21 cellular contexts compared by ENCODE assay signal in the genomic region with DNA sequence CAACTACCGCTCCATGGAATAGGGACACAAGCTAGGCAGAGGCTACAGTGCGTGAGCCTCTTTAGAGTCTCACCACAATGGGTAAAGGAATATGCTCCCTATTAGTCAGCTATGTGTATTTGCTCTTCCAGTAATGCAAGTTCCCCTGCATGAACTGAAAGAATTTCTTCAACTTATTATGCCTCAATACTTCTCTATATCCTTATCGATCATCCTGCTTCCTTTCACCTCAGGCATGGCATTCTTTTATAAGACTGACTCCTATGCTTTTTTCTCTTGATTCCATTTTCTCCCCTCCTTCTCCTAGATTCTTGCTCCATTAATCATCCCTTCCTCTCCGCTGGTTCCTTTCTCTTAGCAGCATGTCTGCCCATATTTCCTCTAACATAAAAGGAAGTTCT.
A peak's percentile ranks its signal among the peaks of the same experiment; 100 is the strongest.
DNase-seq lines count a peak whose midpoint lies in the region; ATAC-seq, FAIRE-seq and TF ChIP-seq lines count a peak whose summit lies in the region.
"Had no signal": no experiment of that assay in that cellular context is flagged by ENCODE, and none has a peak within 500 bp of the region (broad histone marks: within the 10 kb centered on the region; RNA-seq: fewer than 3 reads in every experiment).

No MANE protein-coding gene starts in this region.

- H3K9me3 Mint-ChIP-seq in MCF 10A (ENCODE audit: unreplicated experiment) (no peaks in the 10 kb centered on the region), astrocyte (ENCODE audit: unreplicated experiment) (peaks cover 4% of the 10 kb centered on the region)

- DNase-seq in MCF 10A (ENCODE audit: unreplicated experiment) (no peak), breast epithelium (ENCODE audit: low spot score in 2 of 2) (no peak), astrocyte (ENCODE audit: low read depth) (peak; percentile 54), fibroblast of peridontal ligament (ENCODE audit: extremely low read depth) (peak; percentile 30), Right ventricle myocardium superior (no peak), ascending aorta (ENCODE audit: low spot score in 2 of 2) (no peak), tibial nerve (ENCODE audit: low spot score in 2 of 2) (no peak), NCI-H146 treated with DMSO at 0.1 percent for 48 hours (lab: John Stamatoyannopoulos, UW; ENCODE audit: unreplicated experiment) (no peak)
- DNase-seq: 8988T; activated CD4-positive, alpha-beta T cell treated with anti-CD3 and anti-CD28 coated beads for 36 hours; activated CD8-positive, alpha-beta memory T cell treated with anti-CD3 and anti-CD28 coated beads, Interleukin-2, amount 50 U/mL, for 48 hours; activated gamma-delta T cell; anterior cingulate cortex; DMS53; hippocampal formation; NCI-H2081; NCI-H526; stimulated activated naive CD4-positive, alpha-beta T cell had no signal

- H3K4me3 ChIP-seq in breast epithelium = no peak overlapping the region
- no peak overlapping the region for H3K4me3 ChIP-seq in astrocyte (ENCODE audit: insufficient read depth, low read depth, low read length)
- no peak overlapping the region for H3K4me3 ChIP-seq in ascending aorta
- H3K4me3 ChIP-seq in tibial nerve = no peak overlapping the region
- H3K4me3 ChIP-seq: esophagus muscularis mucosa had no signal

- H3K27me3 ChIP-seq in breast epithelium (no peaks in the 10 kb centered on the region), astrocyte (ENCODE audit: insufficient read depth, low read length) (no peaks in the 10 kb centered on the region), ascending aorta (no peaks in the 10 kb centered on the region), tibial nerve (no peaks in the 10 kb centered on the region)
- H3K27me3 ChIP-seq: esophagus muscularis mucosa, neutrophil had no signal

- H3K4me1 ChIP-seq in breast epithelium (no peaks in the 10 kb centered on the region), astrocyte (ENCODE audit: insufficient read depth, low read length) (peaks cover 31% of the 10 kb centered on the region), ascending aorta (no peaks in the 10 kb centered on the region), tibial nerve (no peaks in the 10 kb centered on the region)
- H3K4me1 ChIP-seq: esophagus muscularis mucosa had no signal

- ATAC-seq in Right ventricle myocardium superior (ENCODE audit: poor library complexity) = no peak
- ATAC-seq: activated CD4-positive, alpha-beta T cell treated with anti-CD3 and anti-CD28 coated beads for 36 hours had no signal

- H3K4me3 Mint-ChIP-seq in MCF 10A (ENCODE audit: unreplicated experiment) = no peak overlapping the region
- peak overlapping the region; percentile 3 for H3K4me3 Mint-ChIP-seq in astrocyte (ENCODE audit: unreplicated experiment)
- H3K4me3 Mint-ChIP-seq: activated CD4-positive, alpha-beta T cell treated with anti-CD3 and anti-CD28 coated beads for 36 hours had no signal

- H3K4me1 Mint-ChIP-seq in MCF 10A (ENCODE audit: insufficient read depth, unreplicated experiment) (peaks cover 36% of the 10 kb centered on the region), astrocyte (ENCODE audit: low read depth, unreplicated experiment) (peaks cover 32% of the 10 kb centered on the region)
- H3K4me1 Mint-ChIP-seq: activated CD4-positive, alpha-beta T cell treated with anti-CD3 and anti-CD28 coated beads for 36 hours had no signal

- H3K27ac ChIP-seq in breast epithelium (no peak overlapping the region), astrocyte (ENCODE audit: low read depth, low read length) (peak overlapping the region; percentile 25), ascending aorta (no peak overlapping the region), tibial nerve (no peak overlapping the region)
- H3K27ac ChIP-seq: C4-2B, esophagus muscularis mucosa, neutrophil had no signal

- intact Hi-C loops in MCF 10A (cut with micrococcal nuclease) = no loop called here
- intact Hi-C loops in breast epithelium (cut with DNase I; ENCODE audit: low total_unique reads) = no loop called here
- intact Hi-C loops in Right ventricle myocardium superior (cut with DNase I) = no loop called here
- intact Hi-C loops in ascending aorta (cut with DNase I) = no loop called here

- H3K9ac ChIP-seq in astrocyte (ENCODE audit: low read length) = no peak overlapping the region

- CTCF ChIA-PET in MCF 10A (lab: Yijun Ruan, JAX) = interaction anchor here (0.6 kb wide), 2 partner anchors 60 to 147 kb away, joined by 3 to 4 read pairs; no protein-coding TSS in a partner anchor

- H3K4me2 ChIP-seq in astrocyte (ENCODE audit: low read length) = peak overlapping the region; percentile 61

- H3K36me3 Mint-ChIP-seq in MCF 10A (ENCODE audit: insufficient read depth, unreplicated experiment) (peaks cover 6% of the 10 kb centered on the region), astrocyte (ENCODE audit: low read depth, unreplicated experiment) (peaks cover 1% of the 10 kb centered on the region)

- FAIRE-seq in astrocyte (lab: Jason Lieb, UNC) = peak; percentile 5

- POLR2A ChIA-PET in MCF 10A (lab: Yijun Ruan, JAX) = interaction anchor here (0.6 to 0.7 kb wide), 4 partner anchors 18 to 104 kb away, joined by 3 to 5 read pairs (median 3); no protein-coding TSS in a partner anchor

- peak overlapping the region; percentile 4 for H3K27ac Mint-ChIP-seq in MCF 10A (ENCODE audit: low read depth, unreplicated experiment)
- peak overlapping the region; percentile 81 for H3K27ac Mint-ChIP-seq in astrocyte (ENCODE audit: unreplicated experiment)
- H3K27ac Mint-ChIP-seq: activated CD4-positive, alpha-beta T cell treated with anti-CD3 and anti-CD28 coated beads for 36 hours had no signal

- no TSS peak for BruUV-seq in MCF 10A (replicated peaks; lab: Mats Ljungman, UMichigan)

- no peak for TF ChIP-seq POLR2A in breast epithelium (IDR thresholded peaks at IDR 0.05)
- no peak for TF ChIP-seq POLR2A in tibial nerve (IDR thresholded peaks at IDR 0.05)

- H3K36me3 ChIP-seq in breast epithelium (no peaks in the 10 kb centered on the region), astrocyte (ENCODE audit: insufficient read depth, low read length) (no peaks in the 10 kb centered on the region), ascending aorta (no peaks in the 10 kb centered on the region), tibial nerve (no peaks in the 10 kb centered on the region)
- H3K36me3 ChIP-seq: esophagus muscularis mucosa, neutrophil had no signal

- no peaks in the 10 kb centered on the region for H4K20me1 ChIP-seq in astrocyte (ENCODE audit: insufficient read depth, low read length)

- 81 to 90% methylated on average over 4 of the region's 4 CpGs for WGBS in tibial nerve, 2 donors

- no peak for TF ChIP-seq CTCF in MCF 10A (IDR thresholded peaks at IDR 0.05; ENCODE audit: unreplicated experiment)
- no peak for TF ChIP-seq CTCF in breast epithelium (IDR thresholded peaks at IDR 0.05)
- no peak for TF ChIP-seq CTCF in astrocyte (IDR thresholded peaks at IDR 0.05; ENCODE audit: insufficient read depth, low read depth, low read length)
- TF ChIP-seq CTCF in ascending aorta (IDR thresholded peaks at IDR 0.05) = no peak
- TF ChIP-seq CTCF in tibial nerve (IDR thresholded peaks at IDR 0.05) = no peak

- H3K79me2 ChIP-seq in astrocyte (ENCODE audit: insufficient read depth, low read length) = no peaks in the 10 kb centered on the region

- TF ChIP-seq EP300 in tibial nerve (IDR thresholded peaks at IDR 0.05) = no peak

- H3K27me3 Mint-ChIP-seq in MCF 10A (ENCODE audit: insufficient read depth, unreplicated experiment) (no peaks in the 10 kb centered on the region), astrocyte (ENCODE audit: low read depth, unreplicated experiment) (no peaks in the 10 kb centered on the region)

- peak overlapping the region; percentile 48 for H2AFZ ChIP-seq in astrocyte (ENCODE audit: low read depth, low read length)

- H3K9me3 ChIP-seq in breast epithelium (no peaks in the 10 kb centered on the region), astrocyte (ENCODE audit: insufficient read depth, low read depth, low read length) (no peaks in the 10 kb centered on the region), ascending aorta (no peaks in the 10 kb centered on the region), tibial nerve (no peaks in the 10 kb centered on the region)
- H3K9me3 ChIP-seq: esophagus muscularis mucosa, neutrophil had no signal

Comparison
In these comparisons a context has a peak if more than half of its experiments do, and no peak if none do; other contexts are left out.
1. DNase-seq: peak in astrocyte (single experiment) and fibroblast of peridontal ligament (single experiment); none in MCF 10A (single experiment), breast epithelium (0 of 2), Right ventricle myocardium superior (single experiment), ascending aorta (0 of 2), tibial nerve (0 of 2) and NCI-H146 treated with DMSO at 0.1 percent for 48 hours (single experiment).